ENCODE assay signal across 13 cellular contexts in the genomic region with DNA sequence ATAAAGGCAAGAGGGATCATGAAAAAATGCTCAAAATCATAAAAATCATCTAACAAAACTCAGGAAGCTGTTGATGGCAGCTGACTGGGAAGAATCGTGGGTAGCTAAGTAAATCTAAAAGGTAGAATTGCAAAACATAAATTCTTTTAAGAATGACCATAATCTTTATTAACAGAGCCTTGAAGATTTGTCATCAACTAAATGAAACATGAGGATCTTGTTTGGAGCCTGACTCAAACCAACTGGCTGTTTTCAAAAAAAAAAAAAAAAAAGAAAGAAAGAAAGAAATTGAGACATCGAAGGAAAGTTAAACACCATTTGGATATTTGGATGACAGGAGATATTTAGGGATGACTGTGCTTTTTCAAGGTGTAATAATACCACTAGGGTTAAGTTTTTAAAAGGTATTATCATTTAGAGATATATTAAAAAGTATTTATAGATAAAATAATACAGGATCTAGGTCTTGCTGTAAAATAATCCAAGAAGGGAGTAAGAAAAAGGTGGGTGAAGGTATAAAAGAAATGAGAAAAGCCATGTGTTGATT. TPM values are rescaled to one million over a fixed set of nuclear protein-coding genes. Genes with fewer than 3 reads are reported as not detected.
A peak's percentile ranks its signal among the peaks of the same experiment; 100 is the strongest.
DNase-seq lines count a peak whose midpoint lies in the region; ATAC-seq and TF ChIP-seq lines count a peak whose summit lies in the region.
"Had no signal": no experiment of that assay in that cellular context is flagged by ENCODE, and none has a peak within 500 bp of the region (broad histone marks: within the 10 kb centered on the region; RNA-seq: fewer than 3 reads in every experiment).

No MANE protein-coding gene starts in this region.

- intact Hi-C loops in CD4-positive, alpha-beta memory T cell (cut with micrococcal nuclease), result no loop called here
- intact Hi-C loops in psoas muscle (cut with DNase I), result no loop called here

- no peak for ATAC-seq in central memory CD8-positive, alpha-beta T cell (replicated peaks; ENCODE audit: extremely low read depth, poor library complexity, severe bottlenecking)
- ATAC-seq in psoas muscle (peak in 1 of 4 donors; percentile 23), HG03432 (IDR thresholded peaks at IDR 0.05; ENCODE audit: unreplicated experiment) (no peak), HG03354 (IDR thresholded peaks at IDR 0.05; ENCODE audit: poor library complexity, severe bottlenecking, unreplicated experiment) (no peak)

- H3K4me3 ChIP-seq in CD4-positive, alpha-beta memory T cell (ENCODE audit: low read length in 2 of 2), result no peak overlapping the region
- no peak overlapping the region for H3K4me3 ChIP-seq in psoas muscle

- no peak for DNase-seq in CD4-positive, alpha-beta memory T cell
- no peak for DNase-seq in central memory CD8-positive, alpha-beta T cell (ENCODE audit: low spot score in 2 of 2)
- no peak for DNase-seq in psoas muscle
- no peak for DNase-seq in NCI-H526 (lab: John Stamatoyannopoulos, UW)
- DNase-seq in DMS114 treated with DMSO at 0.1 percent for 48 hours (lab: John Stamatoyannopoulos, UW; ENCODE audit: unreplicated experiment), result no peak
- DNase-seq: DMS79 treated with DMSO at 0.1 percent for 48 hours, NCI-H1048, NCI-H524, SHP77 treated with DMSO at 0.1 percent for 48 hours had no signal

- POLR2A ChIA-PET in CD4-positive, alpha-beta memory T cell (lab: Charles Lee; ENCODE audit: partially characterized antibody), result interaction anchor here (1.2 to 16.6 kb wide), 4 partner anchors 13 to 35 kb away, joined by 4 to 374 read pairs (median 12); no protein-coding TSS in a partner anchor

- CTCF ChIA-PET in CD4-positive, alpha-beta memory T cell (lab: Charles Lee; ENCODE audit: partially characterized antibody), result interaction anchor here (0.7 to 19.5 kb wide), 10 partner anchors 7 to 1333 kb away, joined by 3 to 494 read pairs (median 6); no protein-coding TSS in a partner anchor

- no peaks in the 10 kb centered on the region for H3K27me3 Mint-ChIP-seq in CD4-positive, alpha-beta memory T cell
- no peaks in the 10 kb centered on the region for H3K27me3 Mint-ChIP-seq in central memory CD8-positive, alpha-beta T cell

- H3K4me3 Mint-ChIP-seq in CD4-positive, alpha-beta memory T cell, result peak overlapping the region; percentile 9 to 89 (median 64)
- peak overlapping the region; percentile 62 for H3K4me3 Mint-ChIP-seq in central memory CD8-positive, alpha-beta T cell
- H3K4me3 Mint-ChIP-seq: nephron had no signal

- peaks cover 27 to 47% of the 10 kb centered on the region in 2 donors for H3K36me3 Mint-ChIP-seq in CD4-positive, alpha-beta memory T cell
- H3K36me3 Mint-ChIP-seq in central memory CD8-positive, alpha-beta T cell (ENCODE audit: insufficient read depth), result peaks cover 33% of the 10 kb centered on the region

- H3K27me3 ChIP-seq in CD4-positive, alpha-beta memory T cell (ENCODE audit: insufficient read depth, low read length), result no peaks in the 10 kb centered on the region
- H3K27me3 ChIP-seq in psoas muscle (ENCODE audit: insufficient read depth in 3 of 3, low read length in 2 of 3), result no peaks in the 10 kb centered on the region

- no peaks in the 10 kb centered on the region for H3K9me3 ChIP-seq in CD4-positive, alpha-beta memory T cell (ENCODE audit: control insufficient read depth in 1 of 2, low read length in 2 of 2)
- H3K9me3 ChIP-seq in KOPT-K1 (ENCODE audit: insufficient read depth, low read length, poor library complexity, severe bottlenecking) (no peaks in the 10 kb centered on the region), psoas muscle (no peaks in the 10 kb centered on the region)

- peaks cover 12% of the 10 kb centered on the region for H3K36me3 ChIP-seq in CD4-positive, alpha-beta memory T cell (ENCODE audit: insufficient read depth, low read length)
- peaks cover 82% of the 10 kb centered on the region for H3K36me3 ChIP-seq in KOPT-K1 (ENCODE audit: insufficient read depth, low read length)
- H3K36me3 ChIP-seq in psoas muscle (ENCODE audit: insufficient read depth in 1 of 2, low read depth in 1 of 2), result peaks cover 4 to 11% of the 10 kb centered on the region in 2 donors

- H3K9me3 Mint-ChIP-seq in CD4-positive, alpha-beta memory T cell, result no peaks in the 10 kb centered on the region
- H3K9me3 Mint-ChIP-seq in central memory CD8-positive, alpha-beta T cell, result no peaks in the 10 kb centered on the region
- H3K9me3 Mint-ChIP-seq: nephron had no signal

- peaks cover 98% of the 10 kb centered on the region for H3K4me1 ChIP-seq in CD4-positive, alpha-beta memory T cell (ENCODE audit: insufficient read depth, low read length)
- H3K4me1 ChIP-seq in psoas muscle, result peaks cover 57% of the 10 kb centered on the region

- WGBS in psoas muscle, 3 donors, result 50 to 81% (median 61%) methylated on average over 2 of the region's 2 CpGs

- no peak for TF ChIP-seq CTCF in psoas muscle (IDR thresholded peaks at IDR 0.05)

- H3K4me1 Mint-ChIP-seq in CD4-positive, alpha-beta memory T cell, result peaks cover 56 to 65% (median 60%) of the 10 kb centered on the region in 4 donors
- peaks cover 60% of the 10 kb centered on the region for H3K4me1 Mint-ChIP-seq in central memory CD8-positive, alpha-beta T cell
- H3K4me1 Mint-ChIP-seq: nephron had no signal

- peak overlapping the region; percentile 47 for H3K27ac ChIP-seq in CD4-positive, alpha-beta memory T cell (ENCODE audit: low read depth, low read length)
- peak overlapping the region; percentile 99 for H3K27ac ChIP-seq in KOPT-K1 (ENCODE audit: low read depth, low read length, poor library complexity, severe bottlenecking)
- H3K27ac ChIP-seq in psoas muscle, result peak overlapping the region; percentile 63

- peak overlapping the region; percentile 92 to 96 (median 94) for H3K27ac Mint-ChIP-seq in CD4-positive, alpha-beta memory T cell
- H3K27ac Mint-ChIP-seq in central memory CD8-positive, alpha-beta T cell (ENCODE audit: low read depth), result no peak overlapping the region
- H3K27ac Mint-ChIP-seq: nephron had no signal

RNA-seq across cellular contexts. Expression of a gene that starts 48.6 kb away (rescaled TPM):
- total RNA-seq in CD4-positive, alpha-beta memory T cell, result under 1 TPM in 1 of 2 experiments, not detected in 1; 0.03 TPM
- not detected for polyA plus RNA-seq in CD4-positive, alpha-beta memory T cell
- total RNA-seq in psoas muscle, result 10 to 100 TPM; 15.7 to 61.1 (median 20.9) TPM
- polyA plus RNA-seq in psoas muscle, result 10 to 100 TPM; 14.4 to 25.0 (median 21.1) TPM

Comparison
In these comparisons a context has a peak if more than half of its experiments do, and no peak if none do; other contexts are left out.
1. H3K27ac ChIP-seq: peak in every context shown above with its lines; median percentile 99 in KOPT-K1; 63 in psoas muscle; 47 in CD4-positive, alpha-beta memory T cell.
2. RNA of a gene that starts 48.6 kb away (total RNA-seq): 15.7 to 61.1 TPM in psoas muscle; 0.03 TPM in CD4-positive, alpha-beta memory T cell; every median in the first group is over 10 times any median in the second.